16 cellular contexts compared by ENCODE assay signal in the genomic region with DNA sequence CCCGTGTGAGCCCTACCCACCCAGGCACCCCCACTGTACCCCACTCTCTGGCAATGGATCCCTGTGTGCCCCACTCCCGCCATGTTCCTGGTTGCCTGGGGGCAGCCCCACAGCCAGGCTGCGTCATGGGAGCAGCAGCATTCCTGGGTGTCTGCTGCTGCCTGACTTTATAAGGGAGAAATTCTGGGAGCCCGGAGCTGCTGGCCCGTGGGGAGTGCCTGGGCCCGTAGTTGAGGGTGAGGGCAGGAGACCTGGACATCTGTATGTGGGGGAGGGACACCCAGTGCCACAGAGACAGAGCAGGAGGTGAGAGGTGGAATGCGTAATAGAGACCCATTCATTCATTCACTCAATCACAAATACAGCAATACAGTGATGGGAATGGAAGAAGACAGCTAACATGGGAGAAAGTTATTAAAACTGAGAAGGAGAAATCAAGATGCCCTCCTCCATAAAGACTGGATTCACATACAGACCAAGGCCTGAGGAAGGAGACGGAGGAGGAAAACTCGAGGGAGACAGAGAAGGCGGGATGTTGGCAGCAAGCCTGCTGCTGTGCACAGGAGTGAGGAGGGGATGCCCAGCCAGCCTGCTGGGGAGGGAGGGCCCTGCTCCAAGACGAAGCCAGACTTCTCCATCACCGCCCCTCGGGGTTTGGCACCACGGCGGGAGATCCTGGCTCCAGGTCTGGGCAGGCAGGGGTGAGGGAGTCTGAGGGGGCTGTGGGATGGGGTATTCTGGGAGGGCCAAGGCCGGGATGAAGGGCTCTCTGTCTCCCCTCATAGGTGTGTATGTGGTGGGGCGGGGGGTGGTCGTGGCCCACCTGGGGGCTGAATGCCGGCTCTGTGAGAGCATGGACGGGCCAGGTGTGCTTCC. TPM values are rescaled to one million over a fixed set of nuclear protein-coding genes. Genes with fewer than 3 reads are reported as not detected.
DNase-seq lines count a peak whose midpoint lies in the region; TF ChIP-seq lines count a peak whose summit lies in the region.
"Had no signal": no experiment of that assay in that cellular context is flagged by ENCODE, and none has a peak within 500 bp of the region (broad histone marks: within the 10 kb centered on the region; RNA-seq: fewer than 3 reads in every experiment).

No MANE protein-coding gene starts in this region.

- WGBS in transverse colon (ENCODE audit: low coverage in 1 of 2), 2 donors, result 79% methylated on average over 20 of the region's 20 CpGs; no CpG with 5 or more reads in 1 of the 2 donors

- TF ChIP-seq POLR2A in transverse colon (IDR thresholded peaks at IDR 0.05), result no peak

- in situ Hi-C loops in transverse colon (cut with MboI; ENCODE audit: low pct_ligation_motif_present in 1 of 4, low pct_unique_long_range_greater_than_20kb in 1 of 4, low sequenced_read_pairs in 3 of 4), result no loop called here

- no peaks in the 10 kb centered on the region for H3K36me3 ChIP-seq in muscle layer of duodenum (ENCODE audit: control insufficient read depth in 1 of 2, insufficient read depth in 2 of 2, low read length in 2 of 2)
- no peaks in the 10 kb centered on the region for H3K36me3 ChIP-seq in transverse colon
- H3K36me3 ChIP-seq: ovary had no signal

- no peaks in the 10 kb centered on the region for H3K36me3 Mint-ChIP-seq in dendritic cell treated with granulocyte-macrophage colony-stimulating factor and Interleukin-4, amounts not matched to agents 40 ng/mL and 50 ng/mL, for 4 days (ENCODE audit: low read depth)
- H3K36me3 Mint-ChIP-seq: activated naive CD8-positive, alpha-beta T cell treated with anti-CD3 and anti-CD28 coated beads for 36 hours had no signal

- no peaks in the 10 kb centered on the region for H3K9me3 Mint-ChIP-seq in dendritic cell treated with granulocyte-macrophage colony-stimulating factor and Interleukin-4, amounts not matched to agents 40 ng/mL and 50 ng/mL, for 4 days
- H3K9me3 Mint-ChIP-seq: activated naive CD8-positive, alpha-beta T cell treated with anti-CD3 and anti-CD28 coated beads for 36 hours; T-helper 2 cell treated with Interferon-gamma antibody and Interleukin-4, amounts not matched to agents 5 μg/mL and 100 μg/mL, for 36 hours had no signal

- no peaks in the 10 kb centered on the region for H3K9me3 ChIP-seq in muscle layer of duodenum (ENCODE audit: control insufficient read depth in 1 of 2, low read length in 2 of 2)
- H3K9me3 ChIP-seq in transverse colon, result no peaks in the 10 kb centered on the region
- H3K9me3 ChIP-seq: ovary had no signal

- H3K4me3 ChIP-seq in muscle layer of duodenum (ENCODE audit: low read depth in 1 of 2, low read length in 2 of 2) (peak overlapping the region in 1 of 2 donors; percentile 48), transverse colon (no peak overlapping the region)
- H3K4me3 ChIP-seq: ovary had no signal

- no peak for TF ChIP-seq CTCF in transverse colon (IDR thresholded peaks at IDR 0.05)

- peak overlapping the region; percentile 93 for H3K27ac ChIP-seq in muscle layer of duodenum (ENCODE audit: low read length)
- peak overlapping the region; percentile 84 to 94 (median 88) for H3K27ac ChIP-seq in transverse colon
- H3K27ac ChIP-seq: 22Rv1 had no signal

- peaks cover 84% of the 10 kb centered on the region for H3K4me1 Mint-ChIP-seq in dendritic cell treated with granulocyte-macrophage colony-stimulating factor and Interleukin-4, amounts not matched to agents 40 ng/mL and 50 ng/mL, for 4 days (ENCODE audit: low read depth)

- no peaks in the 10 kb centered on the region for H3K27me3 ChIP-seq in muscle layer of duodenum (ENCODE audit: low read depth, low read length)
- no peaks in the 10 kb centered on the region for H3K27me3 ChIP-seq in transverse colon
- H3K27me3 ChIP-seq: ovary had no signal

- peaks cover 59% of the 10 kb centered on the region for H3K27me3 Mint-ChIP-seq in dendritic cell treated with granulocyte-macrophage colony-stimulating factor and Interleukin-4, amounts not matched to agents 40 ng/mL and 50 ng/mL, for 4 days

- intact Hi-C loops in dendritic cell treated with granulocyte-macrophage colony-stimulating factor and Interleukin-4, amounts not matched to agents 40 ng/mL and 50 ng/mL, for 4 days (cut with micrococcal nuclease), result no loop called here
- intact Hi-C loops in transverse colon (cut with DNase I; ENCODE audit: low total_unique reads), result no loop called here

- H3K4me3 Mint-ChIP-seq in dendritic cell treated with granulocyte-macrophage colony-stimulating factor and Interleukin-4, amounts not matched to agents 40 ng/mL and 50 ng/mL, for 4 days, result no peak overlapping the region
- H3K4me3 Mint-ChIP-seq: activated naive CD8-positive, alpha-beta T cell treated with anti-CD3 and anti-CD28 coated beads for 36 hours; T-helper 2 cell treated with Interferon-gamma antibody and Interleukin-4, amounts not matched to agents 5 μg/mL and 100 μg/mL, for 36 hours had no signal

- H3K4me1 ChIP-seq in muscle layer of duodenum (ENCODE audit: control insufficient read depth in 1 of 2, insufficient read depth in 2 of 2, low read length in 2 of 2) (peaks cover 14 to 85% of the 10 kb centered on the region in 2 donors), transverse colon (peaks cover 56 to 78% (median 62%) of the 10 kb centered on the region in 4 donors)

- H3K27ac Mint-ChIP-seq in dendritic cell treated with granulocyte-macrophage colony-stimulating factor and Interleukin-4, amounts not matched to agents 40 ng/mL and 50 ng/mL, for 4 days, result peak overlapping the region; percentile 90
- H3K27ac Mint-ChIP-seq: activated naive CD8-positive, alpha-beta T cell treated with anti-CD3 and anti-CD28 coated beads for 36 hours; T-helper 2 cell treated with Interferon-gamma antibody and Interleukin-4, amounts not matched to agents 5 μg/mL and 100 μg/mL, for 36 hours had no signal

- TF ChIP-seq EP300 in transverse colon (IDR thresholded peaks at IDR 0.05; ENCODE audit: low read depth), result peak; percentile 86

- DNase-seq in DMS 273 (lab: John Stamatoyannopoulos, UW; ENCODE audit: unreplicated experiment), result peak; percentile 41
- no peak for DNase-seq in DMS 273 treated with DMSO at 0.1 percent for 48 hours (lab: John Stamatoyannopoulos, UW)
- DNase-seq in transverse colon, result peak; percentile 35
- DNase-seq in NCI-H2227 (lab: John Stamatoyannopoulos, UW; ENCODE audit: unreplicated experiment), result no peak
- no peak for DNase-seq in islet precursor cell
- DNase-seq in activated T-cell treated with anti-CD3 and anti-CD28 coated beads for 4 hours, result no peak
- DNase-seq: activated naive CD8-positive, alpha-beta T cell treated with anti-CD3 and anti-CD28 coated beads for 36 hours; DND-41; NK-92 treated with Interleukin-12 subunit alpha and Interleukin-12 subunit beta, amount 100 ng/mL, for 24 hours; SIG-M5; stimulated activated CD4-positive, alpha-beta T cell treated with anti-CD3 and anti-CD28 coated beads, Interleukin-15, amount 100 ng/mL, for 24 hours had no signal

RNA-seq across cellular contexts. Expression of gene CSPG4, which starts 14.9 kb away (rescaled TPM):
- total RNA-seq in transverse colon, result 10 to 100 TPM; 11.2 to 60.9 (median 31.3) TPM
- total RNA-seq: activated naive CD8-positive, alpha-beta T cell treated with anti-CD3 and anti-CD28 coated beads for 36 hours had no signal

RNA-seq across cellular contexts. Expression of gene SNX33, which starts 50.0 kb away (rescaled TPM):
- 10 to 100 TPM; 26.5 to 52.0 (median 36.5) TPM for total RNA-seq in transverse colon

RNA-seq across cellular contexts. Expression of gene IMP3, which starts 57.7 kb away (rescaled TPM):
- total RNA-seq in transverse colon, result 100 to 1,000 TPM in 2 of 4 donors, 10 to 100 TPM in 2; 37.2 to 131 (median 108) TPM

Comparison
In these comparisons a context has a peak if more than half of its experiments do, and no peak if none do; other contexts are left out.
1. DNase-seq: peak in DMS 273 (single experiment) and transverse colon (single experiment); none in DMS 273 treated with DMSO at 0.1 percent for 48 hours (single experiment), NCI-H2227 (single experiment), islet precursor cell (single experiment) and activated T-cell treated with anti-CD3 and anti-CD28 coated beads for 4 hours (single experiment).